18 cellular contexts compared by ENCODE assay signal in the genomic region with DNA sequence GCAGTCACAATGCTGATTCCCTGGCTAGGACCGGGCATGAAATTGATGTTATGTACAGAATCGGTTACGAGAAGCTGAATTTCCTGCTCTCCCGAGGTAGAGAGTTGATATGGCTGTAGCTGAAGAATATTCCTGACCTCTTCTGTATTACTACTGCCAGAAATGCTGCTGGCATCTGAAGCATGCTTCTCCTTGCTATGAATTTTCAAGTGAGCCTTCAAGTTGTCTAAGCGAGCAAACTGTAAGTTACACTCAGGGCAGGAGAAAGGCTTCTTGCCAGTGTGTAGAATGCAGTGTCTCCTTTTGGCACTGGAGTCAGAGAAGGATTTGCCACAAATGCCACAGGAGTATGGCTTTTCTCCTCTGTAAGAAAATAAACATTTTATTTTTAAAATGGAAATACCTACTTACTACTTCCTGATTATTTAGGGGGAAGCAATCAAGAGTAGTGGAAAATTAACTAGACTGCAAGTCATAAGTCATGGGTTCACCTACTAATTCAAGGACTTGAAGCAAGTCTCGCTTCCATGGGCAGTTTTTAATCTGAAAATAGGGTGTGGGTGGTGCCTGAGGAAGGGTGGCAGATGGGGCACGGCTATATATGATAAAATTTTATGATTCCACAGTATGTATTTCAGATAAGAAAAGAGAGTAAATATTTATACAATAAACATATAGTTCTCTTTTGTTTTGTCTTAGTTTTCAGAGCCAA. TPM values are rescaled to one million over a fixed set of nuclear protein-coding genes. Genes with fewer than 3 reads are reported as not detected.
DNase-seq lines count a peak whose midpoint lies in the region; ATAC-seq and TF ChIP-seq lines count a peak whose summit lies in the region.
"Had no signal": no experiment of that assay in that cellular context is flagged by ENCODE, and none has a peak within 500 bp of the region (broad histone marks: within the 10 kb centered on the region; RNA-seq: fewer than 3 reads in every experiment).

No MANE protein-coding gene starts in this region.

- H3K4me1 ChIP-seq in gastroesophageal sphincter: peaks cover 0 to 15% (median 0%) of the 10 kb centered on the region in 3 donors
- no peaks in the 10 kb centered on the region for H3K4me1 ChIP-seq in rectal smooth muscle tissue (ENCODE audit: control insufficient read depth, insufficient read depth, low read length)
- H3K4me1 ChIP-seq: right lobe of liver had no signal

- DNase-seq in DMS79 treated with DMSO at 0.1 percent for 48 hours (lab: John Stamatoyannopoulos, UW) (peak; percentile 89), T-helper 1 cell (no peak), HuH-7.5 (ENCODE audit: low spot score) (no peak), NOMO-1 treated with DMSO at 0.1 percent for 48 hours (lab: John Stamatoyannopoulos, UW; ENCODE audit: unreplicated experiment) (no peak)
- DNase-seq: activated gamma-delta T cell; AML-193; aorta; Calu3; foreskin keratinocyte; MM.1S; NCI-H1930; right lobe of liver; stimulated activated naive CD8-positive, alpha-beta T cell treated with anti-CD3 and anti-CD28 coated beads, Interleukin-15, amount 100 ng/mL, for 72 hours had no signal

- no peak for TF ChIP-seq POLR2A in gastroesophageal sphincter (IDR thresholded peaks at IDR 0.05)

- no peak for ATAC-seq in gastroesophageal sphincter
- ATAC-seq: foreskin keratinocyte; HepG2; stimulated activated naive CD8-positive, alpha-beta T cell treated with anti-CD3 and anti-CD28 coated beads, Interleukin-15, amount 100 ng/mL, for 72 hours; WTC11 had no signal

- H3K36me3 ChIP-seq in gastroesophageal sphincter (peaks cover 0 to 94% of the 10 kb centered on the region in 2 donors), rectal smooth muscle tissue (ENCODE audit: control insufficient read depth, insufficient read depth, low read length) (peaks cover 19% of the 10 kb centered on the region)

- no peak for TF ChIP-seq CTCF in C4-2B (conservative IDR thresholded peaks at IDR 0.05)
- TF ChIP-seq CTCF in gastroesophageal sphincter (IDR thresholded peaks at IDR 0.05): no peak

- no peak for TF ChIP-seq EP300 in gastroesophageal sphincter (IDR thresholded peaks at IDR 0.05)

- H3K9ac ChIP-seq in rectal smooth muscle tissue (ENCODE audit: low read length): peak overlapping the region; percentile 10

- peak overlapping the region; percentile 66 for H3K27ac ChIP-seq in C4-2B
- peak overlapping the region in 3 of 4 donors; percentile 3 to 32 (median 29) for H3K27ac ChIP-seq in gastroesophageal sphincter
- H3K27ac ChIP-seq in rectal smooth muscle tissue (ENCODE audit: low read depth, low read length): no peak overlapping the region
- H3K27ac ChIP-seq: foreskin keratinocyte, right lobe of liver had no signal

- 91 to 100% methylated on average over 1 to 2 of the region's 7 CpGs for WGBS in gastroesophageal sphincter (ENCODE audit: low coverage in 1 of 2), 2 donors

- no peaks in the 10 kb centered on the region for H3K9me3 ChIP-seq in gastroesophageal sphincter
- H3K9me3 ChIP-seq: right lobe of liver had no signal

- H3K4me3 ChIP-seq in gastroesophageal sphincter (no peak overlapping the region), rectal smooth muscle tissue (ENCODE audit: low read length) (no peak overlapping the region)
- H3K4me3 ChIP-seq: right lobe of liver had no signal

- H3K27me3 ChIP-seq in gastroesophageal sphincter (no peaks in the 10 kb centered on the region), rectal smooth muscle tissue (ENCODE audit: control insufficient read depth, insufficient read depth, low read length) (no peaks in the 10 kb centered on the region)
- H3K27me3 ChIP-seq: foreskin keratinocyte, right lobe of liver had no signal

RNA-seq across cellular contexts. Expression of a gene that starts 10.8 kb away (rescaled TPM):
- 10 to 100 TPM; 13.6 to 26.8 (median 20.9) TPM for total RNA-seq in gastroesophageal sphincter

RNA-seq across cellular contexts. Expression of a gene that starts 16.7 kb away (rescaled TPM):
- total RNA-seq in gastroesophageal sphincter: 1 to 10 TPM; 6.2 to 8.9 (median 7.0) TPM

RNA-seq across cellular contexts. Expression of a gene that starts 25.8 kb away (rescaled TPM):
- 1 to 10 TPM; 3.5 to 7.5 (median 6.4) TPM for total RNA-seq in gastroesophageal sphincter

RNA-seq across cellular contexts. Expression of a gene that starts 25.9 kb away (rescaled TPM):
- 1 to 10 TPM; 1.9 to 9.0 (median 2.5) TPM for total RNA-seq in gastroesophageal sphincter
